ENCODE assay signal across 10 cellular contexts in genomic region chr18:24395049-24395780, GRCh38. TPM values are rescaled to one million over a fixed set of nuclear protein-coding genes. Genes with fewer than 3 reads are reported as not detected.
A peak's percentile ranks its signal among the peaks of the same experiment; 100 is the strongest.
DNase-seq lines count a peak whose midpoint lies in the region; TF ChIP-seq lines count a peak whose summit lies in the region.
"Had no signal": no experiment of that assay in that cellular context is flagged by ENCODE, and none has a peak within 500 bp of the region (broad histone marks: within the 10 kb centered on the region; RNA-seq: fewer than 3 reads in every experiment).

No MANE protein-coding gene starts in this region.

- H3K36me3 ChIP-seq in suprapubic skin: no peaks in the 10 kb centered on the region

- no peaks in the 10 kb centered on the region for H3K27me3 Mint-ChIP-seq in osteocyte (ENCODE audit: unreplicated experiment)

- no peak overlapping the region for H3K27ac Mint-ChIP-seq in osteocyte (ENCODE audit: unreplicated experiment)

- H3K4me1 Mint-ChIP-seq in osteocyte (ENCODE audit: unreplicated experiment): peaks cover 30% of the 10 kb centered on the region

- no peaks in the 10 kb centered on the region for H3K9me3 ChIP-seq in suprapubic skin
- H3K9me3 ChIP-seq: body of pancreas, psoas muscle had no signal

- no peaks in the 10 kb centered on the region for H3K27me3 ChIP-seq in suprapubic skin
- H3K27me3 ChIP-seq: body of pancreas had no signal

- peak; percentile 27 for DNase-seq in HCEC 1CT
- DNase-seq in NCI-H460 (ENCODE audit: extremely low read depth, low read depth): peak; percentile 11
- DNase-seq in choroid plexus epithelial cell (ENCODE audit: low read depth): peak; percentile 40
- DNase-seq in osteocyte (ENCODE audit: extremely low spot score, unreplicated experiment): no peak
- no peak for DNase-seq in activated naive CD4-positive, alpha-beta T cell treated with anti-CD3 and anti-CD28 coated beads, Interleukin-2, amount 50 U/mL, for 16 hours
- no peak for DNase-seq in suprapubic skin (ENCODE audit: low spot score in 2 of 2)
- DNase-seq in pons (ENCODE audit: low spot score): no peak
- DNase-seq: body of pancreas, left ventricle myocardium superior, psoas muscle had no signal

- peak overlapping the region; percentile 6 for H3K4me3 Mint-ChIP-seq in osteocyte (ENCODE audit: unreplicated experiment)

- no peak overlapping the region for H3K27ac ChIP-seq in suprapubic skin
- H3K27ac ChIP-seq: body of pancreas, psoas muscle had no signal

- TF ChIP-seq CTCF in choroid plexus epithelial cell (conservative IDR thresholded peaks at IDR 0.05; ENCODE audit: low read depth, low read length) (no peak), osteocyte (IDR thresholded peaks at IDR 0.05) (no peak), suprapubic skin (IDR thresholded peaks at IDR 0.05) (no peak)

- TF ChIP-seq POLR2A in suprapubic skin (IDR thresholded peaks at IDR 0.05): no peak

- H3K4me1 ChIP-seq in suprapubic skin: peaks cover 36% of the 10 kb centered on the region
- H3K4me1 ChIP-seq: psoas muscle had no signal

- no peak for TF ChIP-seq EP300 in suprapubic skin (IDR thresholded peaks at IDR 0.05)

- WGBS in suprapubic skin: 58% methylated on average over 10 of the region's 10 CpGs

- peaks cover 2% of the 10 kb centered on the region for H3K36me3 Mint-ChIP-seq in osteocyte (ENCODE audit: unreplicated experiment)

- no peaks in the 10 kb centered on the region for H3K9me3 Mint-ChIP-seq in osteocyte (ENCODE audit: unreplicated experiment)

- H3K4me3 ChIP-seq in choroid plexus epithelial cell (ENCODE audit: low read depth, low read length) (no peak overlapping the region), suprapubic skin (no peak overlapping the region)
- H3K4me3 ChIP-seq: body of pancreas, psoas muscle had no signal

RNA-seq across cellular contexts. Expression of gene OSBPL1A, which starts 2.4 kb away (rescaled TPM):
- total RNA-seq in NCI-H460 (2014; rRNA removed; shearing (Covaris generic)): 23.6 and 25.2 TPM in 2 replicates
- polyA plus RNA-seq in NCI-H460 (2014; cell fraction: nucleus; rRNA removed): 12.2 and 21.7 TPM in 2 replicates
- 29.7 and 29.8 TPM in 2 replicates for total RNA-seq in osteocyte
- total RNA-seq in suprapubic skin: 10 to 100 TPM; 31.0 to 42.2 (median 32.4) TPM

RNA-seq across cellular contexts. Expression of gene IMPACT, which starts 31.3 kb away (rescaled TPM):
- total RNA-seq in NCI-H460 (2014; rRNA removed; shearing (Covaris generic)): 21.7 and 24.9 TPM in 2 replicates
- polyA plus RNA-seq in NCI-H460 (2014; cell fraction: nucleus; rRNA removed): 22.9 and 28.2 TPM in 2 replicates
- 53.0 and 58.3 TPM in 2 replicates for total RNA-seq in osteocyte
- total RNA-seq in suprapubic skin: 10 to 100 TPM; 14.7 to 26.2 (median 15.4) TPM

Comparison
In these comparisons a context has a peak if more than half of its experiments do, and no peak if none do; other contexts are left out.
1. DNase-seq: peak in HCEC 1CT (single experiment), NCI-H460 (single experiment) and choroid plexus epithelial cell (single experiment); none in osteocyte (single experiment), activated naive CD4-positive, alpha-beta T cell treated with anti-CD3 and anti-CD28 coated beads, Interleukin-2, amount 50 U/mL, for 16 hours (single experiment), suprapubic skin (0 of 2) and pons (single experiment).